In the genomic region with DNA sequence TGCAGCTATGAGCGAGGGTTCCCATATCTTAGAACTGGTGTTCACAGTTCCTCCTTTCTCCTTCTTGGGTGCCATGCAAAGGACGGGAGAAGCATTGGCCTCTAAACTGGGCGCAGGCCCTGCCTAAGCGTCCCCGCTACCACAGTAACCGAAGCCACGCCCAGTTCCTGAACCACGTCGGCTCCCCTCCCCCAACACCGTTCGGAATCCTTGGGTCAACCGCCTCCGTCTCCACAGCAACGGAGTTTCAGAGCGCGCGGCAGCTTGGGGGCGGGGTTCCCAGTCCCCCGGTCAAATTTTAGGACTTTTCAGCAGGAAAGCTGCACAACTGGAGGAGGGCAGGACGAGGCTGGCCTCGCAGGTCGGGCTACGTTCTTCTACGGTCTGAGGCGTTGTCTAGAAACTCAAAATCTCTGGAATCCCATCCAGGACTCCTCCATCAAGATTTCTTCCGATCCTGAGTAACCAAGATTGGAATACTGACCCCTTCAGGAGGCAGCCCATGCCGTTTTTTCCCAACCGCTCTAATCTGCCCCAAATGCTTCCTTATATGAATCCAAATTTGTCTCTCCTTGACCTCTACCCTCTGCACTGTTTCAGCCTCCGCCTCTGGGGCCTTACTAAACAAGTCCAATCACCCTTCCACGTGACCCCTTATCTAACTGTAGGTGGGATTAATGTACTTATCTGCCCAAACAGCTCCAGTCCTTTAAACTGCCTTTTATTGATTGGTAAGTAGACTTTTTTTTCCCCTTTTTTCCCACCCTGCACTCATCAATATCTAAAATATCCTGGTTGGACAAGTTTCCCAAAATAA, we compare ENCODE assay signal across 9 cellular contexts. TPM values are rescaled to one million over a fixed set of nuclear protein-coding genes. Genes with fewer than 3 reads are reported as not detected.
DNase-seq lines count a peak whose midpoint lies in the region; ATAC-seq, FAIRE-seq and TF ChIP-seq lines count a peak whose summit lies in the region.
"Had no signal": no experiment of that assay in that cellular context is flagged by ENCODE, and none has a peak within 500 bp of the region (broad histone marks: within the 10 kb centered on the region; RNA-seq: fewer than 3 reads in every experiment).

Gene SPAG17, minus strand, starts transcription at position 146 of the 817 bp plus-strand sequence. Its CDS starts 71 bp downstream, at position 75.

- H3K9me3 ChIP-seq in K562 (replicated peaks; ENCODE audit: control insufficient read depth, insufficient read depth, low read depth, low read length) (no peaks in the 10 kb centered on the region), iPS-18a (ENCODE audit: control insufficient read depth, low read depth, low read length) (no peaks in the 10 kb centered on the region)

- BruUV-seq in Calu3 (replicated peaks; lab: Mats Ljungman, UMichigan), result no TSS peak
- no TSS peak for BruUV-seq in K562 (replicated peaks; lab: Mats Ljungman, UMichigan)

- no peaks in the 10 kb centered on the region for H4K20me1 ChIP-seq in K562 (replicated peaks; ENCODE audit: control insufficient read depth, insufficient read depth, low read length)

- peaks cover 10% of the 10 kb centered on the region for H3K36me3 Mint-ChIP-seq in Calu3 (ENCODE audit: insufficient read depth, unreplicated experiment)
- H3K36me3 Mint-ChIP-seq: memory B cell had no signal

- peak; percentile 83 for FAIRE-seq in K562 (lab: Jason Lieb, UNC)

- 3% methylated on average over 29 of the region's 30 CpGs for WGBS in K562 (ENCODE audit: insufficient coverage, low coverage, missing lambda C conversion rate)

- TF ChIP-seq CTCF in Calu3 (IDR thresholded peaks at IDR 0.05; ENCODE audit: unreplicated experiment), result no peak
- TF ChIP-seq CTCF in K562 (IDR thresholded peaks at IDR 0.05 in 2 of 3, conservative IDR thresholded peaks at IDR 0.05 in 1 of 3; ENCODE audit: insufficient read depth in 2 of 3, low read depth in 1 of 3, low read length in 3 of 3), result peak in 2 of 3 experiments; percentile 28 to 37; a peak in 4 of 6 replicates

- H3K27me3 ChIP-seq in K562 (ENCODE audit: control insufficient read depth in 2 of 2, insufficient read depth in 2 of 2, low read length in 2 of 2) (no peaks in the 10 kb centered on the region), iPS-18a (ENCODE audit: control insufficient read depth, insufficient read depth, low read length) (no peaks in the 10 kb centered on the region)

- peak within 1 kb of the TSS; percentile 70 for H3K4me3 Mint-ChIP-seq in Calu3 (ENCODE audit: low read depth, unreplicated experiment)
- H3K4me3 Mint-ChIP-seq: memory B cell had no signal

- peak within 1 kb of the TSS; percentile 82 for H2AFZ ChIP-seq in K562 (ENCODE audit: low read depth, low read length)

- peak within 1 kb of the TSS; percentile 72 for H3K27ac Mint-ChIP-seq in Calu3 (ENCODE audit: unreplicated experiment)
- H3K27ac Mint-ChIP-seq: memory B cell had no signal

- peak; percentile 84 for TF ChIP-seq EP300 in K562 (IDR thresholded peaks at IDR 0.05; ENCODE audit: low read length)

- intact Hi-C loops in Calu3 (cut with micrococcal nuclease; ENCODE audit: unreplicated experiment), result no loop called here
- intact Hi-C loops in K562 (cut with micrococcal nuclease), result no loop called here

- H3K9me1 ChIP-seq in K562 (ENCODE audit: control insufficient read depth, insufficient read depth, low read length), result no peaks in the 10 kb centered on the region

- in situ Hi-C loops in K562 (cut with MboI), result no loop called here

- no peak for TF ChIP-seq RAD21 in K562 (CRISPR knock-in tag; conservative IDR thresholded peaks at IDR 0.05 in 1 of 2, IDR thresholded peaks at IDR 0.05 in 1 of 2)

- H3K27ac ChIP-seq in K562 (ENCODE audit: extremely low read depth, low read depth, low read length) (peak within 1 kb of the TSS; percentile 48), iPS-18a (ENCODE audit: low read length) (peak within 1 kb of the TSS; percentile 69)

- H3K4me1 ChIP-seq in K562 (replicated peaks in 1 of 2; ENCODE audit: control insufficient read depth in 2 of 2, insufficient read depth in 2 of 2, low read length in 2 of 2) (peaks cover 7 to 17% of the 10 kb centered on the region in 2 experiments), iPS-18a (ENCODE audit: control insufficient read depth, low read depth, low read length) (peaks cover 25% of the 10 kb centered on the region)

- H3K9me3 Mint-ChIP-seq in Calu3 (ENCODE audit: low read depth, unreplicated experiment), result no peaks in the 10 kb centered on the region

- no peaks in the 10 kb centered on the region for H3K27me3 Mint-ChIP-seq in Calu3 (ENCODE audit: unreplicated experiment)

- H3K4me3 ChIP-seq in K562 (peak within 1 kb of the TSS; percentile 42), iPS-18a (ENCODE audit: low read length) (peak within 1 kb of the TSS; percentile 71), skeletal muscle cell (ENCODE audit: low read depth, low read length) (peak within 1 kb of the TSS; percentile 44)

- TF ChIP-seq POLR2A in K562 (conservative IDR thresholded peaks at IDR 0.05), result no peak; the same call in 1 of the 2 replicates

- H3K36me3 ChIP-seq in K562 (ENCODE audit: control insufficient read depth, insufficient read depth, low read length), result no peaks in the 10 kb centered on the region
- H3K36me3 ChIP-seq in iPS-18a (ENCODE audit: control insufficient read depth, low read depth, low read length), result no peaks in the 10 kb centered on the region

- peak within 1 kb of the TSS; percentile 47 to 83 for H3K9ac ChIP-seq in K562 (ENCODE audit: insufficient read depth in 1 of 2, low read depth in 2 of 2, low read length in 2 of 2)
- H3K9ac ChIP-seq in iPS-18a (ENCODE audit: low read length), result peak within 1 kb of the TSS; percentile 54

- H3K4me2 ChIP-seq in K562 (ENCODE audit: insufficient read depth, low read length), result peak within 1 kb of the TSS; percentile 80

- peak; percentile 98 for ATAC-seq in K562
- no peak for ATAC-seq in GM19455 (IDR thresholded peaks at IDR 0.05; ENCODE audit: unreplicated experiment)
- ATAC-seq in HG02884 (IDR thresholded peaks at IDR 0.05; ENCODE audit: unreplicated experiment), result no peak

- POLR2A ChIA-PET in K562 (lab: Yijun Ruan, JAX), result no interaction called here

- no peaks in the 10 kb centered on the region for H3K79me2 ChIP-seq in K562 (ENCODE audit: control insufficient read depth, insufficient read depth, low read length)

- DNase-seq in Calu3 (peak; percentile 76), M059J (ENCODE audit: low read depth) (peak; percentile 71), K562 (ENCODE audit: extremely low read depth in 1 of 4, low spot score in 3 of 4) (peak; percentile 76 to 93 (median 80)), skeletal muscle cell (ENCODE audit: low read depth) (peak; percentile 3)
- no peak for DNase-seq in activated naive CD4-positive, alpha-beta T cell treated with Interleukin-2 at 50 U/mL for 16 hours

- CTCF ChIA-PET in Calu3 (lab: Charles Lee), result interaction anchor here (0.6 kb wide), 1 partner anchor 427 kb away, joined by 3 read pairs; no protein-coding TSS in a partner anchor
- CTCF ChIA-PET in K562 (lab: Yijun Ruan, JAX; ENCODE audit: low intra/inter-chr PET ratio), result interaction anchor here (0.5 kb wide), 1 partner anchor 595 kb away, joined by 7 read pairs; no protein-coding TSS in a partner anchor

- peaks cover 15% of the 10 kb centered on the region for H3K4me1 Mint-ChIP-seq in Calu3 (ENCODE audit: low read depth, unreplicated experiment)

TF ChIP-seq in K562, 482 proteins besides CTCF, POLR2A, EP300 and RAD21 (continues in another document):
- TF ChIP-seq RCOR1 (IDR thresholded peaks at IDR 0.05; ENCODE audit: borderline replicate concordance in 1 of 2, low read depth in 2 of 2, low read length in 2 of 2) (peak in 1 of 2 experiments; percentile 85; a peak in 2 of 4 replicates), EGR1 (conservative IDR thresholded peaks at IDR 0.05) (0 out of 2 replicates have a peak, but pooled peaks have one; percentile 12), RBBP5 (IDR thresholded peaks at IDR 0.05; ENCODE audit: borderline replicate concordance, insufficient read depth, low read length, poor library complexity, severe bottlenecking) (peak; percentile 41), TAL1 (IDR thresholded peaks at IDR 0.05) (peak; percentile 72; the same call in 1 of the 2 replicates), ZSCAN29 (IDR thresholded peaks at IDR 0.05) (no peak), HCFC1 (IDR thresholded peaks at IDR 0.05; ENCODE audit: low read depth, low read length) (0 out of 2 replicates have a peak, but pooled peaks have one; percentile 7), MNT (conservative IDR thresholded peaks at IDR 0.05) (peak; percentile 35 to 75; a peak in 3 of 4 replicates)

RNA-seq across cellular contexts. Expression of gene SPAG17, which starts in this region (rescaled TPM):
- total RNA-seq in Calu3 (2022) (0.33 and 1.3 TPM in 2 replicates), K562 (2014; rRNA removed) (0.33 and 2.0 TPM in 2 replicates), K562 (2014; rRNA removed; fragmentation: Illumina TruSeq; extraction: Trizol) (0.91 and 0.99 TPM in 2 replicates), K562 (2015; rRNA removed; fragmentation: Illumina TruSeq; extraction: Trizol) (0.79 and 2.1 TPM in 2 replicates), K562 (2021) (0.63 and 1.3 TPM in 2 replicates)
- total RNA-seq in M059J (2014; rRNA removed; shearing (Covaris generic)), result not detected in 2 replicates
- total RNA-seq in K562 (2011; cell fraction: chromatin; rRNA removed; ENCODE audit: low replicate concordance), result 1.5 and 1.9 TPM in 2 replicates
- 3.2 TPM in 1 of 2 replicates, not detected in the other for total RNA-seq in K562 (2011; cell fraction: nucleolus; rRNA removed)
- total RNA-seq in K562 (2011; cell fraction: nucleoplasm; rRNA removed), result 1.5 and 1.7 TPM in 2 replicates
- polyA plus RNA-seq in K562 (2011; rRNA removed) (0.07 TPM in 1 of 2 replicates, not detected in the other), K562 (2014; fragmentation: Illumina TruSeq; extraction: Trizol) (0.98 and 1.5 TPM in 2 replicates), K562 (2014; fragmentation: Nextera tagmentation; extraction: Ambion mirVana) (1 to 10 TPM in 1 of 2 experiments, under 1 TPM in 1; 0.95 to 1.5 TPM), K562 (2014; rRNA removed) (0.22 and 1.5 TPM in 2 replicates)
- polyA plus RNA-seq in K562 (2011; cell fraction: cytosol; rRNA removed), result 0.21 TPM in 1 of 2 replicates, not detected in the other
- 0.29 and 3.2 TPM in 2 replicates for polyA plus RNA-seq in K562 (2011; cell fraction: nucleus; rRNA removed)
- polyA plus RNA-seq in K562 (2012), result 1.7 and 2.9 TPM in 2 replicates
- 0.53 and 0.54 TPM in 2 replicates for polyA minus RNA-seq in K562 (2011; rRNA and poly(A)+ RNA removed)
- polyA minus RNA-seq in K562 (2011; cell fraction: cytosol; rRNA and poly(A)+ RNA removed), result not detected in 2 replicates
- 2.3 TPM in 1 of 2 replicates, not detected in the other for polyA minus RNA-seq in K562 (2011; cell fraction: nucleus; rRNA and poly(A)+ RNA removed)

Comparison
In these comparisons a context has a peak if more than half of its experiments do, and no peak if none do; other contexts are left out.
1. Peak in DNase-seq in M059J; RNA of the gene not detected or under 1 TPM.